31 cellular contexts compared by ENCODE assay signal in genomic region chr10:3712707-3713106, GRCh38.
A peak's percentile ranks its signal among the peaks of the same experiment; 100 is the strongest.
DNase-seq lines count a peak whose midpoint lies in the region; ATAC-seq and TF ChIP-seq lines count a peak whose summit lies in the region.
"Had no signal": no experiment of that assay in that cellular context is flagged by ENCODE, and none has a peak within 500 bp of the region (broad histone marks: within the 10 kb centered on the region; RNA-seq: fewer than 3 reads in every experiment).

No MANE protein-coding gene starts in this region.

- H2AK5ac ChIP-seq in trophoblast cell (ENCODE audit: low read length), result no peak overlapping the region

- H3K27me3 Mint-ChIP-seq in activated CD4-positive, alpha-beta T cell treated with anti-CD3 and anti-CD28 coated beads for 36 hours, result no peaks in the 10 kb centered on the region
- H3K27me3 Mint-ChIP-seq: CD4-positive, alpha-beta T cell; CD4-positive, CD25-positive, alpha-beta regulatory T cell had no signal

- no CpG with 5 or more reads among the region's 1 CpG for WGBS in trophoblast cell (ENCODE audit: extremely low coverage, insufficient coverage, insufficient read length)

- no peak overlapping the region for H3K18ac ChIP-seq in trophoblast cell (ENCODE audit: low read length)

- H3K79me2 ChIP-seq in trophoblast cell (ENCODE audit: control insufficient read depth, insufficient read depth, low read length, poor library complexity), result no peaks in the 10 kb centered on the region

- H3K4me3 Mint-ChIP-seq in activated CD4-positive, alpha-beta T cell treated with anti-CD3 and anti-CD28 coated beads for 36 hours, result no peak overlapping the region
- H3K4me3 Mint-ChIP-seq: B cell; CD14-positive monocyte; CD4-positive, alpha-beta memory T cell; CD4-positive, alpha-beta T cell; CD4-positive, CD25-positive, alpha-beta regulatory T cell; CD8-positive, alpha-beta memory T cell; CD8-positive, alpha-beta T cell had no signal

- H2BK12ac ChIP-seq in trophoblast cell (ENCODE audit: low read length), result peak overlapping the region; percentile 83

- no peak overlapping the region for H4K91ac ChIP-seq in trophoblast cell (ENCODE audit: low read depth, low read length)

- H3K36me3 Mint-ChIP-seq in activated CD4-positive, alpha-beta T cell treated with anti-CD3 and anti-CD28 coated beads for 36 hours (ENCODE audit: low read depth), result no peaks in the 10 kb centered on the region
- H3K36me3 Mint-ChIP-seq: CD4-positive, CD25-positive, alpha-beta regulatory T cell; CD8-positive, alpha-beta T cell had no signal

- peaks cover 7% of the 10 kb centered on the region for H3K79me1 ChIP-seq in trophoblast cell (ENCODE audit: low read length)

- no peak overlapping the region for H2AFZ ChIP-seq in trophoblast cell (ENCODE audit: insufficient read depth, low read length, poor library complexity)

- intact Hi-C loops in activated CD4-positive, alpha-beta T cell treated with anti-CD3 and anti-CD28 coated beads for 36 hours (cut with DNase I, micrococcal nuclease), result no loop called here

- POLR2A ChIA-PET in activated CD4-positive, alpha-beta T cell treated with anti-CD3 and anti-CD28 coated beads for 36 hours (lab: Charles Lee), result no interaction called here
- POLR2A ChIA-PET in HEK293 (lab: Yijun Ruan, JAX), result no interaction called here

- peaks cover 14% of the 10 kb centered on the region for H3K9me3 Mint-ChIP-seq in activated CD4-positive, alpha-beta T cell treated with anti-CD3 and anti-CD28 coated beads for 36 hours (ENCODE audit: low read depth)

- H3K23ac ChIP-seq in trophoblast cell (ENCODE audit: low read length), result no peak overlapping the region

- TF ChIP-seq CTCF in HEK293 (tag by site-specific recombination; IDR thresholded peaks at IDR 0.05), result no peak

- H3K4me3 ChIP-seq in HEK293 (ENCODE audit: low read depth, low read length) (no peak overlapping the region), trophoblast cell (ENCODE audit: low read depth, low read length) (no peak overlapping the region)
- H3K4me3 ChIP-seq: A549; BLaER1; BLaER1 treated with 17β-estradiol and CSF1 and Interleukin-3, amounts not matched to agents 10 nM and 100 nM had no signal

- H2BK5ac ChIP-seq in trophoblast cell (ENCODE audit: low read depth, low read length, poor library complexity), result no peak overlapping the region

- no peak overlapping the region for H3K14ac ChIP-seq in trophoblast cell (ENCODE audit: low read length)

- no peaks in the 10 kb centered on the region for H3K36me3 ChIP-seq in HEK293 (ENCODE audit: control insufficient read depth in 2 of 2, insufficient read depth in 1 of 2, low read length in 2 of 2)
- no peaks in the 10 kb centered on the region for H3K36me3 ChIP-seq in trophoblast cell (ENCODE audit: control insufficient read depth in 1 of 2, insufficient read depth in 2 of 2, low read length in 2 of 2)
- H3K36me3 ChIP-seq: BE2C, BLaER1 had no signal

- H3K9ac ChIP-seq in trophoblast cell (ENCODE audit: low read length), result no peak overlapping the region
- H3K9ac ChIP-seq: BLaER1; BLaER1 treated with 17β-estradiol and CSF1 and Interleukin-3, amounts not matched to agents 10 nM and 100 nM had no signal

- H4K12ac ChIP-seq in trophoblast cell (ENCODE audit: low read depth, low read length), result no peak overlapping the region

- no peak for DNase-seq in activated CD4-positive, alpha-beta T cell treated with anti-CD3 and anti-CD28 coated beads for 36 hours
- DNase-seq in activated CD4-positive, alpha-beta T cell treated with anti-CD3 and anti-CD28 coated beads for 48 hours, result no peak
- DNase-seq in trophoblast cell (no peak), 8988T (no peak), EL (no peak)
- DNase-seq: ACHN; AML-193; BE2C; C1 segment of cervical spinal cord; Caco-2; Calu3; CD4-positive, alpha-beta memory T cell; CD4-positive, alpha-beta T cell; CD4-positive, CD25-positive, alpha-beta regulatory T cell; CD8-positive, alpha-beta memory T cell; CD8-positive, alpha-beta T cell; COR-L47; DMS 273 treated with DMSO at 0.1 percent for 48 hours; DMS153; DMS53; DMS79; DMS79 treated with DMSO at 0.1 percent for 48 hours; DND-41 had no signal

- H3K4me1 ChIP-seq in HEK293 (ENCODE audit: control insufficient read depth, insufficient read depth, low read length) (no peaks in the 10 kb centered on the region), trophoblast cell (ENCODE audit: control insufficient read depth in 1 of 2, insufficient read depth in 2 of 2, low read length in 2 of 2) (no peaks in the 10 kb centered on the region)
- H3K4me1 ChIP-seq: A549, BE2C had no signal

- H3K4ac ChIP-seq in trophoblast cell (ENCODE audit: low read depth, low read length), result no peak overlapping the region

- H4K8ac ChIP-seq in trophoblast cell (ENCODE audit: low read depth, low read length), result no peak overlapping the region

- ATAC-seq in activated CD4-positive, alpha-beta T cell treated with anti-CD3 and anti-CD28 coated beads for 36 hours, result no peak
- ATAC-seq: A549; CD8-positive, alpha-beta T cell had no signal

- H3K27ac ChIP-seq in HEK293 (ENCODE audit: extremely low read depth, low read depth, low read length), result no peak overlapping the region
- H3K27ac ChIP-seq in trophoblast cell (ENCODE audit: low read depth, low read length), result no peak overlapping the region
- H3K27ac ChIP-seq: 22Rv1; A549; BLaER1; BLaER1 treated with 17β-estradiol and CSF1 and Interleukin-3, amounts not matched to agents 10 nM and 100 nM; C4-2B had no signal

- CTCF ChIA-PET in activated CD4-positive, alpha-beta T cell treated with anti-CD3 and anti-CD28 coated beads for 36 hours (lab: Charles Lee), result no interaction called here
- CTCF ChIA-PET in HEK293 (lab: Yijun Ruan, JAX), result no interaction called here

- H2BK120ac ChIP-seq in trophoblast cell (ENCODE audit: insufficient read depth, low read length, poor library complexity), result peak overlapping the region; percentile 39

- H3K27ac Mint-ChIP-seq in activated CD4-positive, alpha-beta T cell treated with anti-CD3 and anti-CD28 coated beads for 36 hours, result peak overlapping the region; percentile 4
- H3K27ac Mint-ChIP-seq: B cell; CD4-positive, alpha-beta T cell; CD4-positive, CD25-positive, alpha-beta regulatory T cell; CD8-positive, alpha-beta memory T cell; CD8-positive, alpha-beta T cell had no signal

- H3K4me2 ChIP-seq in trophoblast cell (ENCODE audit: low read length), result no peak overlapping the region
- H3K4me2 ChIP-seq: A549; BLaER1; BLaER1 treated with 17β-estradiol and CSF1 and Interleukin-3, amounts not matched to agents 10 nM and 100 nM had no signal

- no peaks in the 10 kb centered on the region for H3K27me3 ChIP-seq in trophoblast cell (ENCODE audit: insufficient read depth, low read length)
- H3K27me3 ChIP-seq: BE2C; BLaER1; BLaER1 treated with 17β-estradiol and CSF1 and Interleukin-3, amounts not matched to agents 10 nM and 100 nM had no signal

- peaks cover 10% of the 10 kb centered on the region for H3K4me1 Mint-ChIP-seq in activated CD4-positive, alpha-beta T cell treated with anti-CD3 and anti-CD28 coated beads for 36 hours
- H3K4me1 Mint-ChIP-seq: B cell had no signal

- H3K9me3 ChIP-seq in HEK293 (ENCODE audit: control insufficient read depth, insufficient read depth, low read depth, low read length), result no peaks in the 10 kb centered on the region
- peaks cover 5% of the 10 kb centered on the region for H3K9me3 ChIP-seq in trophoblast cell (ENCODE audit: insufficient read depth, low read depth, low read length)
- H3K9me3 ChIP-seq: BE2C had no signal

TF ChIP-seq in HEK293, 187 proteins besides CTCF, POLR2A, EP300 and RAD21:
- TF ChIP-seq ZNF596 (tag by site-specific recombination; IDR thresholded peaks at IDR 0.05) (peak; percentile 92), ZNF571 (tag by site-specific recombination; IDR thresholded peaks at IDR 0.05) (no peak)
TF ChIP-seq in HEK293: peak in this region for 1.
